20 cellular contexts compared by ENCODE assay signal in the genomic region with DNA sequence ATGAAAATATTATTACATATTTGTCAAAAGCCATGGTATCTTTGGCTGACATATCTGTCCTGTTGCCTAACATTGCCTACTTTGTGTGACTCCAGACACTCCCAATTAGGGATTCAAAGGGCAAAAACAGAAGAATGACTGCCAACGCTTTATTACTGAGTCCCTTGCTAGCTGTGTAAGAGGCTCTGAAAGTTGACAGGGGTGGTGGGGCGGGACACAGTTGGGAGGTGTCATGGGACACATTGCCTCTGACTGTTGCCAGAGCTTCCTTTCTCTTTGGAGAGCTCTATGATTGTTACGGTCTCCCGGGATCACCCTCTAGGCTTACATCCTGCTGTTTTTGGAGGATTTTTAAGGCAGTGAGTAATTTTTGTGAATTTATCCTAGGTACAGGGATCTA.
DNase-seq lines count a peak whose midpoint lies in the region; ATAC-seq, FAIRE-seq and TF ChIP-seq lines count a peak whose summit lies in the region.
"Had no signal": no experiment of that assay in that cellular context is flagged by ENCODE, and none has a peak within 500 bp of the region (broad histone marks: within the 10 kb centered on the region; RNA-seq: fewer than 3 reads in every experiment).

No MANE protein-coding gene starts in this region.

- no peak overlapping the region for H2AFZ ChIP-seq in mammary epithelial cell (ENCODE audit: low read depth, low read length)
- H2AFZ ChIP-seq: GM23338 had no signal

- H3K27ac ChIP-seq in Peyer's patch (no peak overlapping the region), left ventricle myocardium inferior (replicated peaks) (peak overlapping the region; percentile 23), mammary epithelial cell (ENCODE audit: insufficient read depth, low read depth, low read length) (no peak overlapping the region)
- H3K27ac ChIP-seq: HL-60, SJCRH30 had no signal

- peak; percentile 81 for ATAC-seq in sciatic nerve
- ATAC-seq: CD8-positive, alpha-beta T cell; GM23338 had no signal

- no peak for FAIRE-seq in GM12892 (lab: Jason Lieb, UNC)
- FAIRE-seq: D721Med, G401.6 had no signal

- H3K9me3 ChIP-seq in Peyer's patch (no peaks in the 10 kb centered on the region), left ventricle myocardium inferior (replicated peaks) (peaks cover 12% of the 10 kb centered on the region), mammary epithelial cell (replicated peaks; ENCODE audit: insufficient read depth, low read length) (no peaks in the 10 kb centered on the region)
- H3K9me3 ChIP-seq: BE2C had no signal

- H4K20me1 ChIP-seq in mammary epithelial cell (ENCODE audit: insufficient read depth, low read length) = no peaks in the 10 kb centered on the region

- CTCF ChIA-PET in mammary epithelial cell (lab: Charles Lee; ENCODE audit: low non-redundant PET) = no interaction called here

- H3K4me1 ChIP-seq in Peyer's patch = peaks cover 0 to 9% (median 0%) of the 10 kb centered on the region in 4 donors
- H3K4me1 ChIP-seq in left ventricle myocardium inferior = peaks cover 10% of the 10 kb centered on the region
- H3K4me1 ChIP-seq in mammary epithelial cell (ENCODE audit: insufficient read depth, low read length) = no peaks in the 10 kb centered on the region
- H3K4me1 ChIP-seq: BE2C, SJCRH30 had no signal

- H3K79me2 ChIP-seq in mammary epithelial cell (ENCODE audit: insufficient read depth, low read length) = no peaks in the 10 kb centered on the region

- no peak overlapping the region for H3K4me2 ChIP-seq in mammary epithelial cell (ENCODE audit: insufficient read depth, low read depth, low read length)
- H3K4me2 ChIP-seq: GM23338 had no signal

- H3K4me3 ChIP-seq in Peyer's patch = no peak overlapping the region
- no peak overlapping the region for H3K4me3 ChIP-seq in left ventricle myocardium inferior
- H3K4me3 ChIP-seq in mammary epithelial cell (replicated peaks in 1 of 3; ENCODE audit: insufficient read depth in 1 of 3, low read depth in 2 of 3, low read length in 3 of 3) = no peak overlapping the region
- H3K4me3 ChIP-seq: GM23338, SJCRH30 had no signal

- TF ChIP-seq POLR2A in Peyer's patch (IDR thresholded peaks at IDR 0.05) = no peak
- no peak for TF ChIP-seq POLR2A in GM12892 (IDR thresholded peaks at IDR 0.05; ENCODE audit: low read depth, low read length)

- no peak for TF ChIP-seq CTCF in Peyer's patch (IDR thresholded peaks at IDR 0.05)
- no peak for TF ChIP-seq CTCF in left ventricle myocardium inferior (IDR thresholded peaks at IDR 0.05; ENCODE audit: borderline replicate concordance)
- TF ChIP-seq CTCF in mammary epithelial cell (conservative IDR thresholded peaks at IDR 0.05 in 1 of 2, IDR thresholded peaks at IDR 0.05 in 1 of 2; ENCODE audit: extremely low read depth in 1 of 2, insufficient read depth in 1 of 2, low read depth in 1 of 2, low read length in 2 of 2) = no peak

- intact Hi-C loops in left ventricle myocardium inferior (cut with micrococcal nuclease) (no loop called here), sciatic nerve (cut with DNase I) (no loop called here), mammary epithelial cell (cut with micrococcal nuclease) (no loop called here)

- H3K27me3 ChIP-seq in Peyer's patch (no peaks in the 10 kb centered on the region), left ventricle myocardium inferior (ENCODE audit: low read depth) (no peaks in the 10 kb centered on the region), mammary epithelial cell (ENCODE audit: insufficient read depth, low read length) (peaks cover 2% of the 10 kb centered on the region)
- H3K27me3 ChIP-seq: BE2C, SJCRH30 had no signal

- DNase-seq in AG20443 (ENCODE audit: low spot score) (peak; percentile 24), Peyer's patch (peak in 2 of 3 donors; percentile 55 to 60), left ventricle myocardium inferior (peak; percentile 19), sciatic nerve (ENCODE audit: low spot score) (no peak), NCI-H2081 treated with DMSO at 0.1 percent for 48 hours (lab: John Stamatoyannopoulos, UW) (no peak), mammary epithelial cell (no peak), GM12892 (ENCODE audit: insufficient read length) (no peak)
- DNase-seq: ACHN; BE2C; CD8-positive, alpha-beta T cell; DMS79 treated with DMSO at 0.1 percent for 48 hours; KG1; NCI-H1092; NCI-H2171; NCI-H510A; SJCRH30 had no signal

- in situ Hi-C loops in mammary epithelial cell (cut with MboI; ENCODE audit: low sequenced_read_pairs in 2 of 2) = no loop called here

- H3K36me3 ChIP-seq in Peyer's patch = no peaks in the 10 kb centered on the region
- H3K36me3 ChIP-seq in left ventricle myocardium inferior = no peaks in the 10 kb centered on the region
- H3K36me3 ChIP-seq in mammary epithelial cell (ENCODE audit: insufficient read depth, low read length) = no peaks in the 10 kb centered on the region
- H3K36me3 ChIP-seq: BE2C, SJCRH30 had no signal

- WGBS in mammary epithelial cell (ENCODE audit: low coverage, missing lambda C conversion rate) = 90% methylated on average over 4 of the region's 4 CpGs

- no TSS peak for BruUV-seq in mammary epithelial cell (replicated peaks; lab: Mats Ljungman, UMichigan)

- H3K9ac ChIP-seq in mammary epithelial cell (ENCODE audit: insufficient read depth, low read length) = no peak overlapping the region

- dilution Hi-C loops in mammary epithelial cell (cut with HindIII; ENCODE audit: low sequenced_read_pairs) = no loop called here

Comparison
In these comparisons a context has a peak if more than half of its experiments do, and no peak if none do; other contexts are left out.
1. DNase-seq: peak in AG20443 (single experiment), Peyer's patch (2 of 3) and left ventricle myocardium inferior (single experiment); none in sciatic nerve (single experiment), NCI-H2081 treated with DMSO at 0.1 percent for 48 hours (single experiment), mammary epithelial cell (single experiment) and GM12892 (single experiment).